10 cellular contexts compared by ENCODE assay signal in the genomic region with DNA sequence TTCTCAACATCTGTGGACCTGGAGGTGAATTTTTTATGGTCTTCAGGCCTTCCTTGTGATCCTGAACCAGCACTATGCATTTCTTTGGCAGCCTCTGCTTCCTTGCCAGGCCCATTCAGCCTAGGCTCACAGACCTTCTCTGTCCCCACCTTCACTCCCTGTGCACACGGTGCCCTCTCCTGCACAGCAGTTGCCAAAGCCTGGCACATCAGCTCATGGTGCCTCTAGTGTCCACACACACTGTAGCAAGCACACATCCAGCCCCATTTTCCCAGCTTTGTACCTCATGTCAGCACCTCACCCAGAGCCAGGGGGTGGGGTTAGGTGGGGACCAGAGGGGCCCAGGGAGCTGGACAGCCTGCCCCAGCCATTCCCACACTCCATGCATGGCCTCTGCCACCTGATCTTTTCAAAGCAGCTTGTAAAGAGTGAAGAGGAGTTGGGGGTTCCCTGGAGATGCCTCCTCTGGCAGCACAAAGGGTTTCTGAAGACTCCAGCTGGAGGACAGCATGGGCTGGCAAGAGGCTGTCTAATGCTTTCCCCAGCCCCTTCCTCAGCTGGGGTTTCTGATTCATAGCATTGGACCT. TPM values are rescaled to one million over a fixed set of nuclear protein-coding genes. Genes with fewer than 3 reads are reported as not detected.
DNase-seq lines count a peak whose midpoint lies in the region; ATAC-seq and TF ChIP-seq lines count a peak whose summit lies in the region.
"Had no signal": no experiment of that assay in that cellular context is flagged by ENCODE, and none has a peak within 500 bp of the region (broad histone marks: within the 10 kb centered on the region; RNA-seq: fewer than 3 reads in every experiment).

No MANE protein-coding gene starts in this region.

- no peak overlapping the region for H2BK15ac ChIP-seq in mesendoderm (replicated peaks; ENCODE audit: low read depth)

- no peak overlapping the region for H2BK120ac ChIP-seq in mesendoderm (ENCODE audit: low read depth, low read length)

- no peaks in the 10 kb centered on the region for H3K79me2 ChIP-seq in SU-DHL-6 (ENCODE audit: insufficient read depth, low read length)
- H3K79me2 ChIP-seq in mesendoderm (ENCODE audit: control insufficient read depth, insufficient read depth, low read length), result no peaks in the 10 kb centered on the region

- no peak overlapping the region for H3K4ac ChIP-seq in mesendoderm (ENCODE audit: low read depth, low read length)

- H3K79me1 ChIP-seq in mesendoderm (ENCODE audit: low read length), result no peaks in the 10 kb centered on the region

- H3K56ac ChIP-seq in mesendoderm (ENCODE audit: low read length), result no peak overlapping the region

- no peaks in the 10 kb centered on the region for H4K20me1 ChIP-seq in SU-DHL-6 (ENCODE audit: low read depth, low read length)

- H3K27me3 Mint-ChIP-seq in glutamatergic neuron (ENCODE audit: unreplicated experiment), result peaks cover 5% of the 10 kb centered on the region

- ATAC-seq in HG03045 (IDR thresholded peaks at IDR 0.05; ENCODE audit: unreplicated experiment), result no peak

- no peak overlapping the region for H3K4me2 ChIP-seq in SU-DHL-6 (ENCODE audit: low read depth, low read length, poor library complexity, severe bottlenecking)
- H3K4me2 ChIP-seq in mesendoderm (ENCODE audit: low read length), result no peak overlapping the region

- peak; percentile 37; the same call in 1 of the 2 replicates for TF ChIP-seq CTCF in GM12874 (IDR thresholded peaks at IDR 0.05; ENCODE audit: insufficient read depth, low read depth, low read length)
- peak; percentile 21 for TF ChIP-seq CTCF in SU-DHL-6 (IDR thresholded peaks at IDR 0.05; ENCODE audit: insufficient read depth, low read length, poor library complexity, severe bottlenecking)
- TF ChIP-seq CTCF in glutamatergic neuron (IDR thresholded peaks at IDR 0.05; ENCODE audit: partially characterized antibody, unreplicated experiment), result no peak

- H3K4me1 ChIP-seq in mesendoderm (ENCODE audit: control insufficient read depth, low read depth, low read length), result peaks cover 4% of the 10 kb centered on the region

- H3K9me2 ChIP-seq in SU-DHL-6 (replicated peaks; ENCODE audit: insufficient read depth, low read length), result no peaks in the 10 kb centered on the region

- no peak overlapping the region for H3K9ac ChIP-seq in SU-DHL-6 (ENCODE audit: low read length)
- H3K9ac ChIP-seq in mesendoderm (ENCODE audit: low read length), result no peak overlapping the region

- peaks cover 7% of the 10 kb centered on the region for H3K36me3 Mint-ChIP-seq in glutamatergic neuron (ENCODE audit: unreplicated experiment)

- H3K9me3 Mint-ChIP-seq in glutamatergic neuron (ENCODE audit: unreplicated experiment), result no peaks in the 10 kb centered on the region

- H3K27ac ChIP-seq in SU-DHL-6 (ENCODE audit: low read depth, low read length), result no peak overlapping the region
- H3K27ac ChIP-seq in mesendoderm (ENCODE audit: low read depth, low read length), result no peak overlapping the region

- no peak overlapping the region for H2AFZ ChIP-seq in SU-DHL-6 (ENCODE audit: low read depth, low read length, severe bottlenecking)

- no CpG with 5 or more reads among the region's 1 CpG for whole genome bisulfite sequencing in mesendoderm (ENCODE audit: extremely low coverage, insufficient coverage, low lambda C conversion rate)

- no peak overlapping the region for H4K8ac ChIP-seq in mesendoderm (ENCODE audit: low read depth, low read length)

- no peak overlapping the region for H2BK5ac ChIP-seq in mesendoderm (ENCODE audit: low read length)

- H3K23ac ChIP-seq in mesendoderm (ENCODE audit: low read length), result no peak overlapping the region

- H3F3A ChIP-seq in SU-DHL-6 (ENCODE audit: insufficient read depth), result no peaks in the 10 kb centered on the region

- no peak overlapping the region for H3K4me3 ChIP-seq in SU-DHL-6 (ENCODE audit: insufficient read depth, low read length, poor library complexity, severe bottlenecking)
- H3K4me3 ChIP-seq in mesendoderm (ENCODE audit: low read length), result no peak overlapping the region

- H3K27me3 ChIP-seq in SU-DHL-6 (ENCODE audit: low read length) (no peaks in the 10 kb centered on the region), mesendoderm (ENCODE audit: insufficient read depth, low read length, poor library complexity) (no peaks in the 10 kb centered on the region)

- no peak overlapping the region for H3K27ac Mint-ChIP-seq in glutamatergic neuron (ENCODE audit: unreplicated experiment)

- DNase-seq in ACHN (peak; percentile 43), hepatic stellate cell (ENCODE audit: low spot score) (peak; percentile 70), mesendoderm (no peak), NCI-H2171 treated with DMSO at 0.1 percent for 48 hours (lab: John Stamatoyannopoulos, UW) (no peak), glutamatergic neuron (no peak)

- no peak overlapping the region for H2AK5ac ChIP-seq in mesendoderm (ENCODE audit: low read length)

- in situ Hi-C loops in ACHN (cut with HindIII; ENCODE audit: low pct_ligation_motif_present, low pct_unique_long_range_greater_than_20kb, low sequenced_read_pairs), result no loop called here

- H3K18ac ChIP-seq in mesendoderm (ENCODE audit: low read length), result no peak overlapping the region

- H3K9me3 ChIP-seq in SU-DHL-6 (ENCODE audit: insufficient read depth, low read length), result no peaks in the 10 kb centered on the region

- no peak overlapping the region for H4K5ac ChIP-seq in mesendoderm (ENCODE audit: low read length)

- H3K4me1 Mint-ChIP-seq in glutamatergic neuron (ENCODE audit: low read depth, unreplicated experiment), result peaks cover 7% of the 10 kb centered on the region

- no peak overlapping the region for H3K4me3 Mint-ChIP-seq in glutamatergic neuron (ENCODE audit: unreplicated experiment)

- H3K36me3 ChIP-seq in SU-DHL-6 (ENCODE audit: low read length) (no peaks in the 10 kb centered on the region), mesendoderm (ENCODE audit: control insufficient read depth, insufficient read depth, low read length) (no peaks in the 10 kb centered on the region)

RNA-seq across cellular contexts. Expression of gene TMEM72, which starts 57.9 kb away (rescaled TPM):
- polyA plus RNA-seq in mesendoderm (2013, experiment 1 of 2), result not detected
- polyA plus RNA-seq in mesendoderm (2013, experiment 2 of 2), result not detected
- total RNA-seq in glutamatergic neuron (ENCODE audit: unreplicated experiment), result not detected
- total RNA-seq: dermis microvascular lymphatic vessel endothelial cell, OCI-LY7 had no signal

Comparison
In these comparisons a context has a peak if more than half of its experiments do, and no peak if none do; other contexts are left out.
1. DNase-seq: peak in ACHN (single experiment) and hepatic stellate cell (single experiment); none in mesendoderm (single experiment), NCI-H2171 treated with DMSO at 0.1 percent for 48 hours (single experiment) and glutamatergic neuron (single experiment).